ENCODE assay signal across 8 cellular contexts in genomic region chr15:96325579-96326331, GRCh38. TPM values are rescaled to one million over a fixed set of nuclear protein-coding genes. Genes with fewer than 3 reads are reported as not detected.
DNase-seq lines count a peak whose midpoint lies in the region; ATAC-seq and TF ChIP-seq lines count a peak whose summit lies in the region.

No MANE protein-coding gene starts in this region.

- no peaks in the 10 kb centered on the region for H4K20me1 ChIP-seq in PC-9 (ENCODE audit: insufficient read depth)

- peak overlapping the region; percentile 70 for H2BK5ac ChIP-seq in trophoblast cell (ENCODE audit: low read depth, low read length, poor library complexity)

- peak overlapping the region; percentile 51 for H3K4ac ChIP-seq in trophoblast cell (ENCODE audit: low read depth, low read length)

- H3K27ac ChIP-seq in PC-9 (peak overlapping the region; percentile 91), esophagus squamous epithelium (peak overlapping the region; percentile 67 to 97 (median 94)), trophoblast cell (ENCODE audit: low read depth, low read length) (peak overlapping the region; percentile 63)

- H2AFZ ChIP-seq in PC-9 = peak overlapping the region; percentile 79
- no peak overlapping the region for H2AFZ ChIP-seq in trophoblast cell (ENCODE audit: insufficient read depth, low read length, poor library complexity)

- peak overlapping the region; percentile 82 for H3K9ac ChIP-seq in trophoblast cell (ENCODE audit: low read length)

- H3K9me3 ChIP-seq in PC-9 (ENCODE audit: insufficient read depth, low read depth) = no peaks in the 10 kb centered on the region
- no peaks in the 10 kb centered on the region for H3K9me3 ChIP-seq in esophagus squamous epithelium
- H3K9me3 ChIP-seq in trophoblast cell (ENCODE audit: insufficient read depth, low read depth, low read length) = no peaks in the 10 kb centered on the region

- peaks cover 46% of the 10 kb centered on the region for H3F3A ChIP-seq in PC-9 (ENCODE audit: insufficient read depth, low read depth)

- H3K4me2 ChIP-seq in PC-9 (peak overlapping the region; percentile 86), trophoblast cell (ENCODE audit: low read length) (peak overlapping the region; percentile 55)

- CTCF ChIA-PET in PC-9 (lab: Charles Lee) = interaction anchor here (1.5 kb wide), 1 partner anchor 61 kb away, joined by 3 read pairs; no protein-coding TSS in a partner anchor

- peak overlapping the region; percentile 93 for H2BK12ac ChIP-seq in trophoblast cell (ENCODE audit: low read length)

- H3K79me1 ChIP-seq in trophoblast cell (ENCODE audit: low read length) = peaks cover 47% of the 10 kb centered on the region

- peaks cover 43% of the 10 kb centered on the region for H3K79me2 ChIP-seq in PC-9 (ENCODE audit: low read depth)
- H3K79me2 ChIP-seq in trophoblast cell (ENCODE audit: control insufficient read depth, insufficient read depth, low read length, poor library complexity) = peaks cover 15% of the 10 kb centered on the region

- no peak for TF ChIP-seq POLR2A in esophagus squamous epithelium (IDR thresholded peaks at IDR 0.05)

- POLR2A ChIA-PET in PC-9 (lab: Charles Lee; ENCODE audit: unreplicated experiment) = interaction anchor here (0.6 to 1.0 kb wide), 6 partner anchors 14 to 1062 kb away, joined by 3 to 8 read pairs (median 4); no protein-coding TSS in a partner anchor

- WGBS in esophagus squamous epithelium, 2 donors = 34 to 38% methylated on average over 17 of the region's 17 CpGs
- no CpG with 5 or more reads among the region's 17 CpGs for WGBS in trophoblast cell (ENCODE audit: extremely low coverage, insufficient coverage, insufficient read length)

- peak overlapping the region; percentile 71 for H3K14ac ChIP-seq in trophoblast cell (ENCODE audit: low read length)

- H3K18ac ChIP-seq in trophoblast cell (ENCODE audit: low read length) = peak overlapping the region; percentile 67

- H4K12ac ChIP-seq in trophoblast cell (ENCODE audit: low read depth, low read length) = no peak overlapping the region

- H3K36me3 ChIP-seq in PC-9 (ENCODE audit: low read depth) = no peaks in the 10 kb centered on the region
- no peaks in the 10 kb centered on the region for H3K36me3 ChIP-seq in esophagus squamous epithelium
- H3K36me3 ChIP-seq in trophoblast cell (ENCODE audit: control insufficient read depth in 1 of 2, insufficient read depth in 2 of 2, low read length in 2 of 2) = no peaks in the 10 kb centered on the region
- H3K36me3 ChIP-seq in H7 (replicated peaks; ENCODE audit: control insufficient read depth, insufficient read depth, low read length) = no peaks in the 10 kb centered on the region

- no peaks in the 10 kb centered on the region for H3K9me2 ChIP-seq in PC-9 (ENCODE audit: insufficient read depth)

- peak overlapping the region; percentile 48 for H2BK120ac ChIP-seq in trophoblast cell (ENCODE audit: insufficient read depth, low read length, poor library complexity)

- TF ChIP-seq CTCF in PC-9 (conservative IDR thresholded peaks at IDR 0.05) (no peak), esophagus squamous epithelium (IDR thresholded peaks at IDR 0.05) (no peak)

- H3K27me3 ChIP-seq in PC-9 (ENCODE audit: insufficient read depth, low read depth) = no peaks in the 10 kb centered on the region
- peaks cover 0 to 86% (median 8%) of the 10 kb centered on the region in 4 donors for H3K27me3 ChIP-seq in esophagus squamous epithelium
- H3K27me3 ChIP-seq in trophoblast cell (ENCODE audit: insufficient read depth, low read length) = peaks cover 8% of the 10 kb centered on the region
- H3K27me3 ChIP-seq in H7 (ENCODE audit: control insufficient read depth, insufficient read depth, low read length) = peaks cover 96% of the 10 kb centered on the region

- no peak overlapping the region for H2AK5ac ChIP-seq in trophoblast cell (ENCODE audit: low read length)

- H3K4me1 ChIP-seq in PC-9 (replicated peaks; ENCODE audit: insufficient read depth) = peaks cover 40% of the 10 kb centered on the region
- H3K4me1 ChIP-seq in esophagus squamous epithelium = peaks cover 6 to 64% (median 11%) of the 10 kb centered on the region in 3 donors
- peaks cover 32 to 33% of the 10 kb centered on the region in 2 experiments for H3K4me1 ChIP-seq in trophoblast cell (ENCODE audit: control insufficient read depth in 1 of 2, insufficient read depth in 2 of 2, low read length in 2 of 2)

- peak overlapping the region; percentile 60 for H3K23ac ChIP-seq in trophoblast cell (ENCODE audit: low read length)

- DNase-seq in DMS114 treated with DMSO at 0.1 percent for 48 hours (lab: John Stamatoyannopoulos, UW; ENCODE audit: unreplicated experiment) (peak; percentile 70), PC-9 (peak; percentile 58 to 92), esophagus squamous epithelium (lab: John Stamatoyannopoulos, UW) (no peak), trophoblast cell (peak in 1 of 2 donors; percentile 42), H7 (no peak), HUDEP-2 (lab: John Stamatoyannopoulos, UW; ENCODE audit: unreplicated experiment in 76 of 76) (no peak)

- intact Hi-C loops in PC-9 (cut with micrococcal nuclease; ENCODE audit: unreplicated experiment) = loop anchor here (1.0 to 10.0 kb wide), 11 partner anchors 52 to 1067 kb away; no protein-coding TSS in a partner anchor
- intact Hi-C loops in esophagus squamous epithelium (cut with DNase I) = no loop called here

- BruUV-seq in PC-9 (replicated peaks; lab: Mats Ljungman, UMichigan) = no TSS peak

- peak overlapping the region; percentile 23 for H4K8ac ChIP-seq in trophoblast cell (ENCODE audit: low read depth, low read length)

- ATAC-seq in GM19395 (IDR thresholded peaks at IDR 0.05; ENCODE audit: unreplicated experiment) (no peak), GM18867 (IDR thresholded peaks at IDR 0.05; ENCODE audit: unreplicated experiment) (no peak)

- peak overlapping the region; percentile 74 for H4K91ac ChIP-seq in trophoblast cell (ENCODE audit: low read depth, low read length)

- H3K4me3 ChIP-seq in PC-9 (peak overlapping the region; percentile 73), esophagus squamous epithelium (peak overlapping the region; percentile 27 to 92 (median 72)), trophoblast cell (ENCODE audit: low read depth, low read length) (peak overlapping the region; percentile 79), H7 (ENCODE audit: insufficient read depth, low read depth, low read length) (no peak overlapping the region)

RNA-seq across cellular contexts. Expression of gene NR2F2, which starts 4.7 kb away (rescaled TPM):
- total RNA-seq in PC-9 (2021) = 48.4 and 72.1 TPM in 2 replicates
- 10 to 100 TPM in 1 of 4 donors, 1 to 10 TPM in 3; 3.7 to 15.6 (median 6.4) TPM for total RNA-seq in esophagus squamous epithelium
- polyA plus RNA-seq in trophoblast cell (2013) = 91.9 and 99.1 TPM in 2 replicates
- total RNA-seq in H7 (2014; rRNA removed; shearing (Covaris generic)) = 0.17 TPM in 1 of 2 replicates, not detected in the other

Comparison
In these comparisons a context has a peak if more than half of its experiments do, and no peak if none do; other contexts are left out.
1. DNase-seq: peak in DMS114 treated with DMSO at 0.1 percent for 48 hours (single experiment) and PC-9 (2 of 2); none in esophagus squamous epithelium (single experiment), H7 (single experiment) and HUDEP-2 (0 of 76).
2. Peak in every context shown above with its lines, with median percentiles within 50 percentile points of each other: H3K27ac ChIP-seq.